ENCODE assay signal across 11 cellular contexts in the genomic region with DNA sequence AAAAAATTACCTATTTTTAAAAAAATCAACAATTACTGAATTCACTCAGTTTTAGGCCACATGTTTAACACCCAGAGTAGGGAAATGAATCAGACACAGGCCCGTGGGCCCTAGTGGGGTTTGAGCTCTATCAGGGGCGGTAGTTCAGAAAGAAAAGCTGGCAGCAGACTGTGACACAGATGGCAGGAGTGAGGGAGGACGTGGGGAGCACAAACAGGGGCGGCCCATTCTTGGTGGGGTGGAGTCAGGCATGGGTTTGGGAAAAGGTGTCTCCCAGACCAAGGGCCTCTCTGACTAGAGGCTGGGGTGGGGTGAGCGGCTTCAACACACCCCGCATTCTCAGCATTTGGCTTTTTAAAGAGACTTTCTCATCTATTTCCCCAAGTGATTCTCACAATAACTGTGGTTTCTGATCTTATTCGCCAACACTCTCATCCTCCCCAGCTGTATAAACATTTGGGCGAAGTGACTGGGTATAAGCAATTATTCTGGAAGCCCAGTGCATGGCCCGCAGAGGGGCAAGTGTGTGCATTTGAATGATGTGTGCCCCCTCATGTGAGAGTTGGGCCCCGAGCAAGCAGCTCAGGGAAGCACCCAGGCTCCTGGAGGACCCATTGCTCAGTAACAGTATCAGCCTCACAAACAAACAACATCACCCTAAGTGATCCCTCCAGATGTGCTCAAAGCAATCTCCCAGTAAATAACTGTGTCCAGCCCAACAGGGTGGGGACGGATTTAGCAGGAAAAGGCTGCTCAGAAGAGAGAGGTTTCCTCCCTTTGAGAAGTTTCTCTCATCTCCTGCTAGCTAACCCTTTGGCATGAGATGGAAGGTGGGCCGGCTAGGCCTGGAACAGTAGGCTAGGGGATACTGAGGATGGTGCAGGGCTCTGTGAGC.
DNase-seq lines count a peak whose midpoint lies in the region; ATAC-seq and TF ChIP-seq lines count a peak whose summit lies in the region.
"Had no signal": no experiment of that assay in that cellular context is flagged by ENCODE, and none has a peak within 500 bp of the region (broad histone marks: within the 10 kb centered on the region; RNA-seq: fewer than 3 reads in every experiment).

No MANE protein-coding gene starts in this region.

- no peaks in the 10 kb centered on the region for H4K20me1 ChIP-seq in BLaER1

- H3K27me3 ChIP-seq in BLaER1 (no peaks in the 10 kb centered on the region), BE2C (no peaks in the 10 kb centered on the region)

- H3K9me3 ChIP-seq in BLaER1 (no peaks in the 10 kb centered on the region), BE2C (no peaks in the 10 kb centered on the region)
- H3K9me3 ChIP-seq: HAP-1 had no signal

- H3K4me2 ChIP-seq in BLaER1 = peak overlapping the region; percentile 74

- H3K36me3 ChIP-seq in BLaER1 = no peaks in the 10 kb centered on the region
- no peaks in the 10 kb centered on the region for H3K36me3 ChIP-seq in BE2C
- H3K36me3 ChIP-seq: HAP-1 had no signal

- H3K4me3 ChIP-seq in BLaER1 = no peak overlapping the region
- H3K4me3 ChIP-seq in BE2C (ENCODE audit: low read depth, low read length) = no peak overlapping the region
- H3K4me3 ChIP-seq: HAP-1, lung had no signal

- no peak overlapping the region for H3K9ac ChIP-seq in BLaER1

- peaks cover 51% of the 10 kb centered on the region for H3K4me1 ChIP-seq in BLaER1
- H3K4me1 ChIP-seq in BE2C = peaks cover 24% of the 10 kb centered on the region
- H3K4me1 ChIP-seq: HAP-1 had no signal

- TF ChIP-seq CTCF in BE2C (IDR thresholded peaks at IDR 0.05; ENCODE audit: low read depth, low read length) = no peak

- H3K27ac ChIP-seq in BLaER1 = peak overlapping the region; percentile 1; the same call in 1 of the 2 replicates
- H3K27ac ChIP-seq: HL-60 had no signal

- peak; percentile 61 for ATAC-seq in GM18870 (IDR thresholded peaks at IDR 0.05; ENCODE audit: unreplicated experiment)
- ATAC-seq in HG03108 (IDR thresholded peaks at IDR 0.05; ENCODE audit: unreplicated experiment) = no peak

- peak; percentile 47 for DNase-seq in RPMI7951 (ENCODE audit: low read depth)
- DNase-seq in islet precursor cell = peak; percentile 33
- no peak for DNase-seq in SHP77 (lab: John Stamatoyannopoulos, UW)
- no peak for DNase-seq in GM19240 (ENCODE audit: insufficient read length, low spot score)
- no peak for DNase-seq in BE2C

Comparison
In these comparisons a context has a peak if more than half of its experiments do, and no peak if none do; other contexts are left out.
1. DNase-seq: peak in RPMI7951 (single experiment) and islet precursor cell (single experiment); none in SHP77 (0 of 2), GM19240 (single experiment) and BE2C (single experiment).